10 cellular contexts compared by ENCODE assay signal in the genomic region with DNA sequence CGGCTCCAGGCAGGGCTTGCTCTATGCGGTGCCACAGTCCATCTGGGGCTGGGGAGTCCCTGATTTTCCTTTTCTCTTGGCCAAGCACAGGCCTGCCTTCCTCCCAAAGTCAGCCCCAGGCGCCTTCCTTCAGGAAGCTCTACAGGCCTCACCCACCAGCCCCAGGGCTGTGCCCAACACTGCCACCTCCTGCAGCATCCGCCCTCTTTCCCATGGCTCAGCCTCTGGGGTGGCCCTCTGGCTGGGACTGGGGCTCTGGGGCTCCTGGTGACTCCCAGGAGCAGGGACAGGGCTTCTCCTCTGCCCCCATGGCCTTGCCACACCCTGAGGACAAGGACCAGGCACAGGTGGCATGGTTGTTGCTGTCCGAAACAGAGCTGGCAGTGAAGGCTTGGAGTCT. TPM values are rescaled to one million over a fixed set of nuclear protein-coding genes. Genes with fewer than 3 reads are reported as not detected.
DNase-seq lines count a peak whose midpoint lies in the region; ATAC-seq and TF ChIP-seq lines count a peak whose summit lies in the region.
"Had no signal": no experiment of that assay in that cellular context is flagged by ENCODE, and none has a peak within 500 bp of the region (broad histone marks: within the 10 kb centered on the region; RNA-seq: fewer than 3 reads in every experiment).

No MANE protein-coding gene starts in this region.

- H3K4me3 ChIP-seq in transverse colon, result peak overlapping the region; percentile 25 to 50 (median 48)

- no peak for DNase-seq in activated T-cell treated with anti-CD3 and anti-CD28 coated beads, Interleukin-2, amount 50 U/mL, for 4 hours
- no peak for DNase-seq in activated T-cell treated with anti-CD3 and anti-CD28 coated beads, Interleukin-2, amount 50 U/mL, for 48 hours
- no peak for DNase-seq in effector memory CD8-positive, alpha-beta T cell
- no peak for DNase-seq in naive B cell
- peak; percentile 71 for DNase-seq in transverse colon
- no peak for DNase-seq in cerebellar cortex (ENCODE audit: low spot score)
- DNase-seq: dermis blood vessel endothelial cell, NCI-H1092 had no signal

- 44% methylated on average over 4 of the region's 5 CpGs; no CpG with 5 or more reads in 1 of the 2 donors for WGBS in transverse colon (ENCODE audit: low coverage in 1 of 2), 2 donors

- peaks cover 0 to 21% (median 0%) of the 10 kb centered on the region in 4 donors for H3K36me3 ChIP-seq in transverse colon

- H3K27me3 ChIP-seq in transverse colon, result peaks cover 19% of the 10 kb centered on the region

- no peaks in the 10 kb centered on the region for H3K36me3 Mint-ChIP-seq in activated T-cell treated with anti-CD3 and anti-CD28 coated beads, Interleukin-2, amount 50 U/mL, for 4 hours (ENCODE audit: insufficient read depth)
- peaks cover 6% of the 10 kb centered on the region for H3K36me3 Mint-ChIP-seq in effector memory CD8-positive, alpha-beta T cell (ENCODE audit: insufficient read depth)
- no peaks in the 10 kb centered on the region for H3K36me3 Mint-ChIP-seq in naive B cell

- no peak for TF ChIP-seq CTCF in transverse colon (IDR thresholded peaks at IDR 0.05)

- TF ChIP-seq EP300 in transverse colon (IDR thresholded peaks at IDR 0.05; ENCODE audit: low read depth), result no peak

- H3K27ac ChIP-seq in transverse colon, result peak overlapping the region; percentile 88 to 92 (median 88)

- H3K27me3 Mint-ChIP-seq in activated T-cell treated with anti-CD3 and anti-CD28 coated beads, Interleukin-2, amount 50 U/mL, for 4 hours (ENCODE audit: low read depth), result peaks cover 5% of the 10 kb centered on the region
- H3K27me3 Mint-ChIP-seq in effector memory CD8-positive, alpha-beta T cell, result peaks cover 0 to 13% of the 10 kb centered on the region in 2 donors
- H3K27me3 Mint-ChIP-seq in naive B cell, result peaks cover 0 to 33% (median 6%) of the 10 kb centered on the region in 3 donors

- no peaks in the 10 kb centered on the region for H3K9me3 Mint-ChIP-seq in activated T-cell treated with anti-CD3 and anti-CD28 coated beads, Interleukin-2, amount 50 U/mL, for 4 hours
- no peaks in the 10 kb centered on the region for H3K9me3 Mint-ChIP-seq in effector memory CD8-positive, alpha-beta T cell
- H3K9me3 Mint-ChIP-seq in naive B cell, result no peaks in the 10 kb centered on the region

- no peak for ATAC-seq in activated T-cell treated with anti-CD3 and anti-CD28 coated beads, Interleukin-2, amount 50 U/mL, for 4 hours
- ATAC-seq in effector memory CD8-positive, alpha-beta T cell (replicated peaks), result no peak
- ATAC-seq in naive B cell (ENCODE audit: low read depth in 2 of 2) (no peak), HG02610 (IDR thresholded peaks at IDR 0.05; ENCODE audit: unreplicated experiment) (no peak), GM21367 (IDR thresholded peaks at IDR 0.05; ENCODE audit: unreplicated experiment) (no peak)

- intact Hi-C loops in transverse colon (cut with DNase I; ENCODE audit: low total_unique reads), result no loop called here

- H3K9me3 ChIP-seq in transverse colon, result no peaks in the 10 kb centered on the region

- peak; percentile 57 for TF ChIP-seq POLR2A in transverse colon (IDR thresholded peaks at IDR 0.05)

- H3K4me1 ChIP-seq in transverse colon, result peaks cover 7 to 32% (median 27%) of the 10 kb centered on the region in 4 donors

- H3K27ac Mint-ChIP-seq in effector memory CD8-positive, alpha-beta T cell, result no peak overlapping the region
- H3K27ac Mint-ChIP-seq in naive B cell, result no peak overlapping the region

- in situ Hi-C loops in transverse colon (cut with MboI; ENCODE audit: low pct_ligation_motif_present in 1 of 4, low pct_unique_long_range_greater_than_20kb in 1 of 4, low sequenced_read_pairs in 3 of 4), result no loop called here

- H3K4me3 Mint-ChIP-seq in activated T-cell treated with anti-CD3 and anti-CD28 coated beads, Interleukin-2, amount 50 U/mL, for 4 hours, result peak overlapping the region; percentile 42
- H3K4me3 Mint-ChIP-seq in effector memory CD8-positive, alpha-beta T cell, result peak overlapping the region; percentile 59 to 68
- H3K4me3 Mint-ChIP-seq in naive B cell, result peak overlapping the region in 6 of 8 donors; percentile 49 to 73 (median 58)

- H3K4me1 Mint-ChIP-seq in activated T-cell treated with anti-CD3 and anti-CD28 coated beads, Interleukin-2, amount 50 U/mL, for 4 hours (ENCODE audit: low read depth), result peaks cover 6% of the 10 kb centered on the region
- peaks cover 6 to 11% of the 10 kb centered on the region in 2 donors for H3K4me1 Mint-ChIP-seq in effector memory CD8-positive, alpha-beta T cell (ENCODE audit: low read depth in 2 of 2)
- peaks cover 4 to 8% (median 8%) of the 10 kb centered on the region in 3 donors for H3K4me1 Mint-ChIP-seq in naive B cell

RNA-seq across cellular contexts. Expression of a gene that starts 0.8 kb away (rescaled TPM):
- 1 to 10 TPM in 2 of 3 donors, under 1 TPM in 1; 0.63 to 2.3 (median 1.6) TPM for total RNA-seq in activated T-cell treated with anti-CD3 and anti-CD28 coated beads, Interleukin-2, amount 50 U/mL, for 4 hours
- 1 to 10 TPM in 2 of 6 donors, under 1 TPM in 2, not detected in 2; 0.67 to 1.6 (median 1.1) TPM for polyA plus RNA-seq in naive B cell (ENCODE audit: low read depth in 6 of 6)
- 100 to 1,000 TPM; 196 to 323 (median 229) TPM for total RNA-seq in transverse colon

RNA-seq across cellular contexts. Expression of a gene that starts 42.9 kb away (rescaled TPM):
- total RNA-seq in activated T-cell treated with anti-CD3 and anti-CD28 coated beads, Interleukin-2, amount 50 U/mL, for 4 hours, result 10 to 100 TPM; 16.9 to 23.5 (median 21.3) TPM
- 10 to 100 TPM in 4 of 6 donors, 1 to 10 TPM in 2; 8.3 to 21.9 (median 14.6) TPM for polyA plus RNA-seq in naive B cell (ENCODE audit: low read depth in 6 of 6)
- 100 to 1,000 TPM in 1 of 4 donors, 10 to 100 TPM in 1, 1 to 10 TPM in 2; 9.3 to 116 (median 30.9) TPM for total RNA-seq in transverse colon

RNA-seq across cellular contexts. Expression of a gene that starts 54.9 kb away (rescaled TPM):
- total RNA-seq in activated T-cell treated with anti-CD3 and anti-CD28 coated beads, Interleukin-2, amount 50 U/mL, for 4 hours, result 100 to 1,000 TPM; 115 to 124 (median 119) TPM
- polyA plus RNA-seq in naive B cell (ENCODE audit: low read depth in 6 of 6), result 100 to 1,000 TPM in 1 of 6 donors, 10 to 100 TPM in 5; 72.3 to 105 (median 95.6) TPM
- total RNA-seq in transverse colon, result 10 to 100 TPM; 49.0 to 83.8 (median 71.4) TPM

RNA-seq across cellular contexts. Expression of a gene that starts 55.1 kb away (rescaled TPM):
- total RNA-seq in activated T-cell treated with anti-CD3 and anti-CD28 coated beads, Interleukin-2, amount 50 U/mL, for 4 hours, result 10 to 100 TPM; 20.7 to 26.1 (median 21.8) TPM
- 10 to 100 TPM in 5 of 6 donors, 1 to 10 TPM in 1; 3.6 to 29.4 (median 16.3) TPM for polyA plus RNA-seq in naive B cell (ENCODE audit: low read depth in 6 of 6)
- total RNA-seq in transverse colon, result 100 to 1,000 TPM in 2 of 4 donors, 10 to 100 TPM in 2; 25.1 to 129 (median 80.3) TPM

Comparison
In these comparisons a context has a peak if more than half of its experiments do, and no peak if none do; other contexts are left out.
1. RNA of a gene that starts 0.8 kb away (total RNA-seq): 196 to 323 TPM in transverse colon; 0.63 to 2.3 TPM in activated T-cell treated with anti-CD3 and anti-CD28 coated beads, Interleukin-2, amount 50 U/mL, for 4 hours; every median in the first group is over 10 times any median in the second.
2. Peak in every context shown above with its lines, with median percentiles within 50 percentile points of each other: H3K4me3 Mint-ChIP-seq.